12 cellular contexts compared by ENCODE assay signal in genomic region chr5:172886396-172886932, GRCh38. TPM values are rescaled to one million over a fixed set of nuclear protein-coding genes. Genes with fewer than 3 reads are reported as not detected.
DNase-seq lines count a peak whose midpoint lies in the region; ATAC-seq and TF ChIP-seq lines count a peak whose summit lies in the region.
"Had no signal": no experiment of that assay in that cellular context is flagged by ENCODE, and none has a peak within 500 bp of the region (broad histone marks: within the 10 kb centered on the region; RNA-seq: fewer than 3 reads in every experiment).

No MANE protein-coding gene starts in this region.

- no peak overlapping the region for H4K91ac ChIP-seq in mesenchymal stem cell (ENCODE audit: low read length)

- H3K4me3 ChIP-seq in coronary artery (no peak overlapping the region), mesenchymal stem cell (ENCODE audit: insufficient read depth in 1 of 2, low read depth in 1 of 2, low read length in 2 of 2) (no peak overlapping the region), thoracic aorta (no peak overlapping the region)

- H3K4me1 ChIP-seq in mesenchymal stem cell (ENCODE audit: control insufficient read depth, insufficient read depth, low read depth, low read length) (peaks cover 17% of the 10 kb centered on the region), thoracic aorta (ENCODE audit: control insufficient read depth in 1 of 2, low read depth in 2 of 2) (peaks cover 27 to 85% of the 10 kb centered on the region in 2 donors)

- H3K4ac ChIP-seq in mesenchymal stem cell (ENCODE audit: low read depth in 1 of 2, low read length in 2 of 2), result peak overlapping the region in 1 of 2 experiments; percentile 4

- peak overlapping the region; percentile 64 for H3K9ac ChIP-seq in mesenchymal stem cell (ENCODE audit: low read length)

- peak; percentile 52 for DNase-seq in NCI-H226
- DNase-seq in coronary artery (ENCODE audit: low spot score), result no peak
- no peak for DNase-seq in mesenchymal stem cell
- no peak for DNase-seq in thoracic aorta (ENCODE audit: low spot score)
- DNase-seq in NCI-H2196 treated with DMSO at 0.1 percent for 48 hours (lab: John Stamatoyannopoulos, UW; ENCODE audit: unreplicated experiment), result no peak
- no peak for DNase-seq in SIG-M5 treated with dmso at 0.1 percent for 504 hours (lab: John Stamatoyannopoulos, UW; ENCODE audit: unreplicated experiment)
- DNase-seq: activated CD4-positive, alpha-beta T cell treated with anti-CD3 and anti-CD28 coated beads for 36 hours; CD8-positive, alpha-beta memory T cell; cerebellar nuclear complex; SW 1271 had no signal

- no peak overlapping the region for H3K14ac ChIP-seq in mesenchymal stem cell (ENCODE audit: low read length in 2 of 2)

- no peak overlapping the region for H2AFZ ChIP-seq in mesenchymal stem cell (ENCODE audit: low read depth, low read length)

- H3K27ac ChIP-seq in coronary artery (peak overlapping the region; percentile 36 to 77), mesenchymal stem cell (ENCODE audit: low read length, poor library complexity, severe bottlenecking) (no peak overlapping the region), thoracic aorta (peak overlapping the region; percentile 94 to 99)

- ATAC-seq in thoracic aorta (ENCODE audit: insufficient number of reproducible peaks, low FRiP score, low read depth), result no peak
- ATAC-seq in GM21423 (IDR thresholded peaks at IDR 0.05; ENCODE audit: unreplicated experiment), result no peak
- ATAC-seq in HG03520 (IDR thresholded peaks at IDR 0.05; ENCODE audit: unreplicated experiment), result no peak
- ATAC-seq: activated CD4-positive, alpha-beta T cell treated with anti-CD3 and anti-CD28 coated beads for 36 hours had no signal

- 88% methylated on average over 4 of the region's 8 CpGs for WGBS in mesenchymal stem cell

- H3K27me3 ChIP-seq in mesenchymal stem cell (ENCODE audit: control insufficient read depth in 1 of 2, insufficient read depth in 1 of 2, low read length in 2 of 2) (no peaks in the 10 kb centered on the region), thoracic aorta (replicated peaks; ENCODE audit: insufficient read depth) (no peaks in the 10 kb centered on the region)

- H2BK15ac ChIP-seq in mesenchymal stem cell (ENCODE audit: low read depth, poor library complexity, severe bottlenecking), result peak overlapping the region; percentile 66

- H3K79me1 ChIP-seq in mesenchymal stem cell (replicated peaks; ENCODE audit: low read length, poor library complexity, severe bottlenecking), result peaks cover 35% of the 10 kb centered on the region

- peak overlapping the region; percentile 27 for H4K8ac ChIP-seq in mesenchymal stem cell (ENCODE audit: low read length)

- H3K18ac ChIP-seq in mesenchymal stem cell (ENCODE audit: low read depth in 1 of 2, low read length in 2 of 2), result peak overlapping the region in 1 of 2 experiments; percentile 69

- H3K9me3 ChIP-seq in mesenchymal stem cell (ENCODE audit: control insufficient read depth, low read length) (no peaks in the 10 kb centered on the region), thoracic aorta (no peaks in the 10 kb centered on the region)

- H2BK12ac ChIP-seq in mesenchymal stem cell (ENCODE audit: low read length in 2 of 2), result peak overlapping the region in 1 of 2 experiments; percentile 17

- no peak overlapping the region for H2BK120ac ChIP-seq in mesenchymal stem cell (ENCODE audit: low read depth, low read length)

- no peak for TF ChIP-seq CTCF in coronary artery (IDR thresholded peaks at IDR 0.05)
- no peak for TF ChIP-seq CTCF in thoracic aorta (IDR thresholded peaks at IDR 0.05)

- no peak overlapping the region for H3K23ac ChIP-seq in mesenchymal stem cell (ENCODE audit: low read length in 2 of 2)

- peak overlapping the region; percentile 9 for H2AK5ac ChIP-seq in mesenchymal stem cell (ENCODE audit: low read length, severe bottlenecking)

- H3K4me2 ChIP-seq in mesenchymal stem cell (ENCODE audit: low read length, poor library complexity, severe bottlenecking), result no peak overlapping the region

- no peak overlapping the region for H2BK5ac ChIP-seq in mesenchymal stem cell (ENCODE audit: low read depth, low read length, poor library complexity, severe bottlenecking)

- H3K36me3 ChIP-seq in mesenchymal stem cell (ENCODE audit: control insufficient read depth in 1 of 2, insufficient read depth in 2 of 2, low read depth in 1 of 2, low read length in 2 of 2) (peaks cover 29 to 48% of the 10 kb centered on the region in 2 experiments), thoracic aorta (no peaks in the 10 kb centered on the region)

RNA-seq across cellular contexts. Expression of gene ERGIC1, which starts 52.4 kb away (rescaled TPM):
- polyA plus RNA-seq in mesenchymal stem cell (2013, experiment 1 of 2), result 143 TPM
- 140 TPM for polyA plus RNA-seq in mesenchymal stem cell (2013, experiment 2 of 2)
- 100 to 1,000 TPM; 141 to 230 TPM for total RNA-seq in thoracic aorta
